Comparison of ENCODE assay signal across 2 cellular contexts in the genomic region with DNA sequence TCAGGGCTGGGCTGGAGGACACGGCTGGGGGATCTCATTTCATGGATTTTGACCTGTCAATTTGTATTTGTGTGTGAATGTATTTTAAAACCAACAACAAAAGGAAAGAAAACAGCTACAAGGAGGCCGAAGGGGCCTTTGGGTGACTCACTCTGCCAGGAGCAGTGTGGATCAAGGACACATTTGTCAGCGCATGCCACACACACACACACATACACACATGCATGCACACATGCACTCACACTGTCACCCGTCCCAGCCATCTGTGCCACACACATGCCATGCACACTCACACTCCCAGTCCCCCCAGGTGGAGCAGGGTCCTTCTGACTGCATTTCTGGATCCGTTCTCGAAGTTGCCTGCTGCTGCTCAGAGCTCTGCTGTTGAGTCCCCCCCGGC.
A peak's percentile ranks its signal among the peaks of the same experiment; 100 is the strongest.
TF ChIP-seq lines count a peak whose summit lies in the region.

No MANE protein-coding gene starts in this region.

TF ChIP-seq in HEK293, 187 proteins besides CTCF, POLR2A, EP300 and RAD21:
- no peak for TF ChIP-seq ZNF707 (tag by site-specific recombination; IDR thresholded peaks at IDR 0.05)
- TF ChIP-seq, protein P1, sequence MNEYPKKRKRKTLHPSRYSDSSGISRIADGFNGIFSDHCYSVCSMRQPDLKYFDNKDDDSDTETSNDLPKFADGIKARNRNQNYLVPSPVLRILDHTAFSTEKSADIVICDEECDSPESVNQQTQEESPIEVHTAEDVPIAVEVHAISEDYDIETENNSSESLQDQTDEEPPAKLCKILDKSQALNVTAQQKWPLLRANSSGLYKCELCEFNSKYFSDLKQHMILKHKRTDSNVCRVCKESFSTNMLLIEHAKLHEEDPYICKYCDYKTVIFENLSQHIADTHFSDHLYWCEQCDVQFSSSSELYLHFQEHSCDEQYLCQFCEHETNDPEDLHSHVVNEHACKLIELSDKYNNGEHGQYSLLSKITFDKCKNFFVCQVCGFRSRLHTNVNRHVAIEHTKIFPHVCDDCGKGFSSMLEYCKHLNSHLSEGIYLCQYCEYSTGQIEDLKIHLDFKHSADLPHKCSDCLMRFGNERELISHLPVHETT (tag by site-specific recombination; IDR thresholded peaks at IDR 0.05), result 0 out of 2 replicates have a peak, but pooled peaks have one; percentile 30
- TF ChIP-seq ZNF600 (tag by site-specific recombination; IDR thresholded peaks at IDR 0.05), result peak; percentile 29; the same call in 1 of the 2 replicates
- no peak for TF ChIP-seq PBX3 (CRISPR knock-in tag; IDR thresholded peaks at IDR 0.05)

TF ChIP-seq in HepG2, 621 proteins besides CTCF, POLR2A, EP300 and RAD21:
- TF ChIP-seq TRIM24 (CRISPR knock-in tag; IDR thresholded peaks at IDR 0.05) (no peak), MTF1 (CRISPR knock-in tag; IDR thresholded peaks at IDR 0.05) (no peak), ZNF407 (CRISPR knock-in tag; IDR thresholded peaks at IDR 0.05; ENCODE audit: not compliant biosample characterization) (no peak), STAG1 (CRISPR knock-in tag; IDR thresholded peaks at IDR 0.05) (no peak), ATF2 (CRISPR knock-in tag; IDR thresholded peaks at IDR 0.05) (no peak), MTA3 (CRISPR knock-in tag; IDR thresholded peaks at IDR 0.05) (no peak), ZNF614 (CRISPR knock-in tag; IDR thresholded peaks at IDR 0.05; ENCODE audit: borderline replicate concordance) (no peak), ISX (CRISPR knock-in tag; conservative IDR thresholded peaks at IDR 0.05) (no peak), BCL3 (CRISPR knock-in tag; IDR thresholded peaks at IDR 0.05) (no peak), HDAC1 (CRISPR knock-in tag; IDR thresholded peaks at IDR 0.05) (no peak), ELF4 (CRISPR knock-in tag; IDR thresholded peaks at IDR 0.05; ENCODE audit: borderline replicate concordance) (no peak), ZNF282 (IDR thresholded peaks at IDR 0.05; ENCODE audit: partially characterized antibody) (no peak), MAF1 (CRISPR knock-in tag; IDR thresholded peaks at IDR 0.05; ENCODE audit: borderline replicate concordance) (no peak)
- TF ChIP-seq, protein P2, sequence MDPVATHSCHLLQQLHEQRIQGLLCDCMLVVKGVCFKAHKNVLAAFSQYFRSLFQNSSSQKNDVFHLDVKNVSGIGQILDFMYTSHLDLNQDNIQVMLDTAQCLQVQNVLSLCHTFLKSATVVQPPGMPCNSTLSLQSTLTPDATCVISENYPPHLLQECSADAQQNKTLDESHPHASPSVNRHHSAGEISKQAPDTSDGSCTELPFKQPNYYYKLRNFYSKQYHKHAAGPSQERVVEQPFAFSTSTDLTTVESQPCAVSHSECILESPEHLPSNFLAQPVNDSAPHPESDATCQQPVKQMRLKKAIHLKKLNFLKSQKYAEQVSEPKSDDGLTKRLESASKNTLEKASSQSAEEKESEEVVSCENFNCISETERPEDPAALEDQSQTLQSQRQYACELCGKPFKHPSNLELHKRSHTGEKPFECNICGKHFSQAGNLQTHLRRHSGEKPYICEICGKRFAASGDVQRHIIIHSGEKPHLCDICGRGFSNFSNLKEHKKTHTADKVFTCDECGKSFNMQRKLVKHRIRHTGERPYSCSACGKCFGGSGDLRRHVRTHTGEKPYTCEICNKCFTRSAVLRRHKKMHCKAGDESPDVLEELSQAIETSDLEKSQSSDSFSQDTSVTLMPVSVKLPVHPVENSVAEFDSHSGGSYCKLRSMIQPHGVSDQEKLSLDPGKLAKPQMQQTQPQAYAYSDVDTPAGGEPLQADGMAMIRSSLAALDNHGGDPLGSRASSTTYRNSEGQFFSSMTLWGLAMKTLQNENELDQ (CRISPR knock-in tag; IDR thresholded peaks at IDR 0.05; ENCODE audit: borderline replicate concordance), result no peak
- TF ChIP-seq, protein P3, sequence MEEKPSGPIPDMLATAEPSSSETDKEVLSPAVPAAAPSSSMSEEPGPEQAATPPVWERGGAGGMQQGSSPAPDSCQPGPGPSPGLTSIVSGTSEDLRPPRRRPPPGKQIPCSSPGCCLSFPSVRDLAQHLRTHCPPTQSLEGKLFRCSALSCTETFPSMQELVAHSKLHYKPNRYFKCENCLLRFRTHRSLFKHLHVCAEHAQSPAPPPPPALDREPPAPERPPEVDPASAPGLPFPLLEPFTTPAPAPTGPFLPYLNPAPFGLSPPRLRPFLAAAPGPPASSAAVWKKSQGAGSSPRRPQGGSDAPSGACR (CRISPR knock-in tag; IDR thresholded peaks at IDR 0.05), result no peak
- TF ChIP-seq, protein P4, sequence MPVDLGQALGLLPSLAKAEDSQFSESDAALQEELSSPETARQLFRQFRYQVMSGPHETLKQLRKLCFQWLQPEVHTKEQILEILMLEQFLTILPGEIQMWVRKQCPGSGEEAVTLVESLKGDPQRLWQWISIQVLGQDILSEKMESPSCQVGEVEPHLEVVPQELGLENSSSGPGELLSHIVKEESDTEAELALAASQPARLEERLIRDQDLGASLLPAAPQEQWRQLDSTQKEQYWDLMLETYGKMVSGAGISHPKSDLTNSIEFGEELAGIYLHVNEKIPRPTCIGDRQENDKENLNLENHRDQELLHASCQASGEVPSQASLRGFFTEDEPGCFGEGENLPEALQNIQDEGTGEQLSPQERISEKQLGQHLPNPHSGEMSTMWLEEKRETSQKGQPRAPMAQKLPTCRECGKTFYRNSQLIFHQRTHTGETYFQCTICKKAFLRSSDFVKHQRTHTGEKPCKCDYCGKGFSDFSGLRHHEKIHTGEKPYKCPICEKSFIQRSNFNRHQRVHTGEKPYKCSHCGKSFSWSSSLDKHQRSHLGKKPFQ (CRISPR knock-in tag; IDR thresholded peaks at IDR 0.05; ENCODE audit: insufficient replicate concordance), result no peak
